In the genomic region with DNA sequence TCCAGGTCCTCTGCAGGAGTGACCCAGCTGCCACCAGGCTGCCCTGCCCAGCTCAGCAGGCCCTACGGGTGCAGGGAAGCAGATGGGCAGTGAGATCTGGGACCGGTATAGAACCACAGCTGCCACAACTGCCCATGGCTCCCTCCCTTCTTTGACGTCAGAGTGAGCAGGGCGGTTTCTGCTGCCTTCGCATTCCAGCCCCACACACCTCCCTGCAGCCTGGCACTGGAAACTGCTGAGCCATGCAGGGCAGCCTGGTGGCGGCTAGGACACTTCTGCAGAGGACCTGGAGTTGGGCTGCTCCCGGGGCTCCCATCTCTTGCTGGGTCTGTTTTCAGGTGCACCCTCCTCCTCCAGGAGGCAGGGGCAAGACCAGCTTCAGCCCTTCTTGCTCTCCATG, we compare ENCODE assay signal across 14 cellular contexts.
DNase-seq lines count a peak whose midpoint lies in the region; ATAC-seq and TF ChIP-seq lines count a peak whose summit lies in the region.
"Had no signal": no experiment of that assay in that cellular context is flagged by ENCODE, and none has a peak within 500 bp of the region (broad histone marks: within the 10 kb centered on the region; RNA-seq: fewer than 3 reads in every experiment).

No MANE protein-coding gene starts in this region.

- H3K27ac ChIP-seq in left lung (no peak overlapping the region), tibial artery (no peak overlapping the region)
- H3K27ac ChIP-seq: PC-9 had no signal

- ATAC-seq in left lung (peak; percentile 96), HG03280 (IDR thresholded peaks at IDR 0.05; ENCODE audit: unreplicated experiment) (no peak), HG03135 (IDR thresholded peaks at IDR 0.05; ENCODE audit: unreplicated experiment) (no peak)
- ATAC-seq: activated CD8-positive, alpha-beta T cell treated with anti-CD3 and anti-CD28 coated beads, Interleukin-2, amount 10 ng/mL, durations not matched to agents 7 days and 5 days; GM23338 had no signal

- intact Hi-C loops in left lung (cut with DNase I), result no loop called here
- intact Hi-C loops in tibial artery (cut with DNase I; ENCODE audit: low total_unique reads), result no loop called here

- H3K9ac ChIP-seq in endocrine pancreas (ENCODE audit: control insufficient read depth, insufficient read depth, low read length), result no peak overlapping the region

- H3K36me3 ChIP-seq in endocrine pancreas (ENCODE audit: control insufficient read depth, insufficient read depth, low read length) (no peaks in the 10 kb centered on the region), left lung (no peaks in the 10 kb centered on the region), tibial artery (no peaks in the 10 kb centered on the region)

- no peaks in the 10 kb centered on the region for H3K27me3 ChIP-seq in endocrine pancreas (ENCODE audit: control insufficient read depth, insufficient read depth, low read length)
- peaks cover 0 to 6% of the 10 kb centered on the region in 2 donors for H3K27me3 ChIP-seq in left lung
- no peaks in the 10 kb centered on the region for H3K27me3 ChIP-seq in tibial artery

- H3K4me3 ChIP-seq in endocrine pancreas (ENCODE audit: control insufficient read depth, insufficient read depth, low read length) (peak overlapping the region; percentile 80), left lung (no peak overlapping the region), tibial artery (no peak overlapping the region)
- H3K4me3 ChIP-seq: GM23338, PC-9 had no signal

- no peaks in the 10 kb centered on the region for H3K9me3 ChIP-seq in endocrine pancreas (ENCODE audit: control insufficient read depth, low read length)
- H3K9me3 ChIP-seq in left lung, result no peaks in the 10 kb centered on the region
- H3K9me3 ChIP-seq in tibial artery, result no peaks in the 10 kb centered on the region

- no peaks in the 10 kb centered on the region for H3K4me1 ChIP-seq in endocrine pancreas (ENCODE audit: control insufficient read depth, insufficient read depth, low read length)
- no peaks in the 10 kb centered on the region for H3K4me1 ChIP-seq in left lung
- peaks cover 0 to 6% (median 2%) of the 10 kb centered on the region in 4 donors for H3K4me1 ChIP-seq in tibial artery

- DNase-seq in NCI-H510A treated with DMSO at 0.1 percent for 48 hours (lab: John Stamatoyannopoulos, UW) (peak; percentile 76), left lung (peak in 1 of 2 donors; percentile 55), tibial artery (peak; percentile 49 to 82), NCI-H187 (lab: John Stamatoyannopoulos, UW) (no peak)
- DNase-seq: activated CD8-positive, alpha-beta T cell treated with anti-CD3 and anti-CD28 coated beads, Interleukin-2, amount 10 ng/mL, durations not matched to agents 7 days and 5 days; CD4-positive, alpha-beta T cell; central memory CD4-positive, alpha-beta T cell; midbrain; T1000 had no signal

- no peak for TF ChIP-seq CTCF in left lung (IDR thresholded peaks at IDR 0.05)
- no peak for TF ChIP-seq CTCF in tibial artery (IDR thresholded peaks at IDR 0.05)

Comparison
In these comparisons a context has a peak if more than half of its experiments do, and no peak if none do; other contexts are left out.
1. DNase-seq: peak in NCI-H510A treated with DMSO at 0.1 percent for 48 hours (single experiment) and tibial artery (2 of 2); none in NCI-H187 (0 of 2).